ENCODE assay signal across 16 cellular contexts in genomic region chr2:120938132-120938771, GRCh38.
DNase-seq lines count a peak whose midpoint lies in the region; ATAC-seq and TF ChIP-seq lines count a peak whose summit lies in the region.
"Had no signal": no experiment of that assay in that cellular context is flagged by ENCODE, and none has a peak within 500 bp of the region (broad histone marks: within the 10 kb centered on the region; RNA-seq: fewer than 3 reads in every experiment).

No MANE protein-coding gene starts in this region.

- intact Hi-C loops in left colon (cut with DNase I, micrococcal nuclease) = no loop called here
- intact Hi-C loops in tibial artery (cut with DNase I; ENCODE audit: low total_unique reads) = no loop called here

- H3K4me3 ChIP-seq in adipocyte (ENCODE audit: low read length) = no peak overlapping the region
- no peak overlapping the region for H3K4me3 ChIP-seq in tibial artery
- H3K4me3 ChIP-seq in Karpas-422 (ENCODE audit: low read length) = no peak overlapping the region
- H3K4me3 ChIP-seq: gastrocnemius medialis had no signal

- peak overlapping the region; percentile 62 for H3K9ac ChIP-seq in adipocyte (ENCODE audit: low read length)
- H3K9ac ChIP-seq in Karpas-422 (ENCODE audit: low read length) = no peak overlapping the region

- H3K27ac ChIP-seq in tibial artery = peak overlapping the region; percentile 57 to 80
- no peak overlapping the region for H3K27ac ChIP-seq in Karpas-422 (ENCODE audit: low read length)

- no peaks in the 10 kb centered on the region for H3K9me2 ChIP-seq in Karpas-422 (replicated peaks; ENCODE audit: insufficient read depth, low read length)

- no peaks in the 10 kb centered on the region for H4K20me1 ChIP-seq in Karpas-422 (ENCODE audit: insufficient read depth, low read depth, low read length)

- DNase-seq in LoVo (ENCODE audit: low spot score) = peak; percentile 33
- peak; percentile 33 for DNase-seq in adipocyte (ENCODE audit: low read depth)
- peak in 1 of 2 donors; percentile 14 for DNase-seq in left colon
- no peak for DNase-seq in tibial artery
- DNase-seq in Karpas-422 = no peak
- DNase-seq in occipital lobe (lab: John Stamatoyannopoulos, UW) = no peak
- DNase-seq in NCI-H1105 (lab: John Stamatoyannopoulos, UW) = no peak
- DNase-seq: activated T-cell treated with anti-CD3 and anti-CD28 coated beads, Interleukin-2, amount 50 U/mL, for 72 hours; CD4-positive, CD25-positive, alpha-beta regulatory T cell; effector CD8-positive, alpha-beta T cell; gastrocnemius medialis; naive B cell; NCI-H1417; stimulated activated CD4-positive, alpha-beta T cell treated with anti-CD3 and anti-CD28 coated beads, Interleukin-4, amount 100 ng/mL, for 4 hours had no signal

- H2AFZ ChIP-seq in Karpas-422 (ENCODE audit: low read length) = no peak overlapping the region

- H3K4me2 ChIP-seq in Karpas-422 (ENCODE audit: low read depth, low read length, poor library complexity, severe bottlenecking) = no peak overlapping the region

- H3K9me3 ChIP-seq in adipocyte (ENCODE audit: control insufficient read depth, low read length) = no peaks in the 10 kb centered on the region
- no peaks in the 10 kb centered on the region for H3K9me3 ChIP-seq in tibial artery
- no peaks in the 10 kb centered on the region for H3K9me3 ChIP-seq in Karpas-422 (ENCODE audit: low read length)
- H3K9me3 ChIP-seq: gastrocnemius medialis had no signal

- no peak for TF ChIP-seq CTCF in tibial artery (IDR thresholded peaks at IDR 0.05)

- H3K79me2 ChIP-seq in Karpas-422 (ENCODE audit: low read length) = no peaks in the 10 kb centered on the region

- H3K4me1 ChIP-seq in adipocyte (ENCODE audit: control insufficient read depth, insufficient read depth, low read length) (peaks cover 62% of the 10 kb centered on the region), tibial artery (peaks cover 0 to 95% (median 70%) of the 10 kb centered on the region in 4 donors), Karpas-422 (ENCODE audit: low read length) (no peaks in the 10 kb centered on the region)

- H3K27me3 ChIP-seq in adipocyte (replicated peaks; ENCODE audit: control insufficient read depth, insufficient read depth, low read length) (no peaks in the 10 kb centered on the region), tibial artery (no peaks in the 10 kb centered on the region), Karpas-422 (ENCODE audit: low read length) (no peaks in the 10 kb centered on the region)
- H3K27me3 ChIP-seq: gastrocnemius medialis had no signal

- no peaks in the 10 kb centered on the region for H3K36me3 ChIP-seq in adipocyte (ENCODE audit: control insufficient read depth, insufficient read depth, low read length, severe bottlenecking)
- no peaks in the 10 kb centered on the region for H3K36me3 ChIP-seq in tibial artery
- H3K36me3 ChIP-seq in Karpas-422 (ENCODE audit: insufficient read depth, low read length) = no peaks in the 10 kb centered on the region
- H3K36me3 ChIP-seq: gastrocnemius medialis had no signal

- peak; percentile 38 for ATAC-seq in left colon
- ATAC-seq: activated T-cell treated with anti-CD3 and anti-CD28 coated beads, Interleukin-2, amount 50 U/mL, for 72 hours; Panc1; stimulated activated effector memory CD8-positive, alpha-beta T cell treated with anti-CD3 and anti-CD28 coated beads, Interleukin-12 subunit alpha, Interleukin-12 subunit beta, amount 100 ng/mL, for 72 hours had no signal

Comparison
In these comparisons a context has a peak if more than half of its experiments do, and no peak if none do; other contexts are left out.
1. DNase-seq: peak in LoVo (single experiment) and adipocyte (single experiment); none in tibial artery (0 of 2), Karpas-422 (single experiment), occipital lobe (single experiment) and NCI-H1105 (single experiment).